In the genomic region with DNA sequence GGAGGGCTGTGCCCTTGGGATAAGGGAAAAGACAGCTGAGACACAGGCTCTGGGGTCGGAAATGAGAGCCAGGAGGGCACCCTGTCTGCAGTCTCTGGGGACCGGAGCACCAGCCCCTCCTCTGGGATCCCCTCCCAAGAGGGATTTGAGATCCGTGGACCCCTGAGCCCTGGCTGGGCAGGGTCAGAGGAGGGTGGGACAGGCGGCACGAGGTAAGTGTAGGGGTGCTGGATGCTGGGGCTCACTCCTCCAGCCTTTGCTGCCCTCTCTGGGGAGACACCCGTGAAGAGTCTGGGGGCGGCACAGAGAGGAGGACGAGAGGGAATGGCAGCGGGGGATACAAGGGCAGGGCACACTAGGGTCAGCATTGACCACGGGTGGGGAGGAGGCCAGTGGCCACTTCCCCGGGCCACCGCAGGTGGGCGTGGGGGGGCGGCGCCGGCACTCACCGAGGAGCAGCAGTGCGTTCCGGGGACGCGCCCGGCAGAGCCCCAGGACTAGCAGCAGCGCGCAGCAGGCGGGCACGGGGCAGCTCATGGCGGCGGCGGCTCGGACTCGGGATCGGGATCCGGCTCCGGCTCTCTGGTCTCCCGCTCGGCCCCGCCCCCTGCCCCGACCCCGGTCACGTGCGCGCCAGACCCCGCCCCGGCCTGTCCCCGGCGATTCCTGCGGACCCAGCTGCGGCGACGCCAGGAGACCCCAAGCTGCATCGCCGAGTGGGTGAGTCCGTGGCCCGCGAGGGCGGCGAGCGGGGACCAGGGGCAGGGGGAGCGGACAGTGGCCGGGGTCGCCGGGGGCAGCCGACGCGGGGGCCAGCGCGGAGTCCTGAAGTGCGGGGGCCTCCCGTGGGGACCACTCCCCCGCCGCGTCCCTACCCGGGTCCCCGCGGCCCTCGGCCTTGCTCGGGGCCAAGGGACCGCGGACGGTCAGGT, we compare ENCODE assay signal across 1 cellular context.
TF ChIP-seq lines count a peak whose summit lies in the region.

A gene (minus strand): TSS at position 557 of the 932 bp plus-strand sequence. CDS start 20 bp downstream, at position 537.
A gene (plus strand): TSS at position 651 of the 932 bp plus-strand sequence. CDS start 1,134 bp downstream, outside the sequence.

TF ChIP-seq in HEK293, 187 proteins besides CTCF, POLR2A, EP300 and RAD21 (continued from another document):
- TF ChIP-seq, protein P1, sequence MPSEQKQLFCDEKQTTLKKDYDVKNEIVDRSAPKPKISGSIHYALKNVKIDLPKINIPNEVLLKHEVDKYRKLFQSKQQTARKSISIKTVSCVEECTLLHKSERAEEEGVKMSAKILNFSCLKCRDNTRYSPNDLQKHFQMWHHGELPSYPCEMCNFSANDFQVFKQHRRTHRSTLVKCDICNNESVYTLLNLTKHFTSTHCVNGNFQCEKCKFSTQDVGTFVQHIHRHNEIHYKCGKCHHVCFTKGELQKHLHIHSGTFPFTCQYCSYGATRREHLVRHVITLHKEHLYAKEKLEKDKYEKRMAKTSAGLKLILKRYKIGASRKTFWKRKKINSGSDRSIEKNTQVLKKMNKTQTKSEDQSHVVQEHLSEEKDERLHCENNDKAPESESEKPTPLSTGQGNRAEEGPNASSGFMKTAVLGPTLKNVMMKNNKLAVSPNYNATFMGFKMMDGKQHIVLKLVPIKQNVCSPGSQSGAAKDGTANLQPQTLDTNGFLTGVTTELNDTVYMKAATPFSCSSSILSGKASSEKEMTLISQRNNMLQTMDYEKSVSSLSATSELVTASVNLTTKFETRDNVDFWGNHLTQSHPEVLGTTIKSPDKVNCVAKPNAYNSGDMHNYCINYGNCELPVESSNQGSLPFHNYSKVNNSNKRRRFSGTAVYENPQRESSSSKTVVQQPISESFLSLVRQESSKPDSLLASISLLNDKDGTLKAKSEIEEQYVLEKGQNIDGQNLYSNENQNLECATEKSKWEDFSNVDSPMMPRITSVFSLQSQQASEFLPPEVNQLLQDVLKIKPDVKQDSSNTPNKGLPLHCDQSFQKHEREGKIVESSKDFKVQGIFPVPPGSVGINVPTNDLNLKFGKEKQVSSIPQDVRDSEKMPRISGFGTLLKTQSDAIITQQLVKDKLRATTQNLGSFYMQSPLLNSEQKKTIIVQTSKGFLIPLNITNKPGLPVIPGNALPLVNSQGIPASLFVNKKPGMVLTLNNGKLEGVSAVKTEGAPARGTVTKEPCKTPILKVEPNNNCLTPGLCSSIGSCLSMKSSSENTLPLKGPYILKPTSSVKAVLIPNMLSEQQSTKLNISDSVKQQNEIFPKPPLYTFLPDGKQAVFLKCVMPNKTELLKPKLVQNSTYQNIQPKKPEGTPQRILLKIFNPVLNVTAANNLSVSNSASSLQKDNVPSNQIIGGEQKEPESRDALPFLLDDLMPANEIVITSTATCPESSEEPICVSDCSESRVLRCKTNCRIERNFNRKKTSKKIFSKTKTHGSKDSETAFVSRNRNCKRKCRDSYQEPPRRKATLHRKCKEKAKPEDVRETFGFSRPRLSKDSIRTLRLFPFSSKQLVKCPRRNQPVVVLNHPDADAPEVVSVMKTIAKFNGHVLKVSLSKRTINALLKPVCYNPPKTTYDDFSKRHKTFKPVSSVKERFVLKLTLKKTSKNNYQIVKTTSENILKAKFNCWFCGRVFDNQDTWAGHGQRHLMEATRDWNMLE (tag by site-specific recombination; conservative IDR thresholded peaks at IDR 0.05; ENCODE audit: low read depth): no peak
- TF ChIP-seq ZNF596 (tag by site-specific recombination; IDR thresholded peaks at IDR 0.05): no peak
- TF ChIP-seq FEZF1 (tag by site-specific recombination; IDR thresholded peaks at IDR 0.05): no peak
- no peak for TF ChIP-seq SCRT2 (tag by site-specific recombination; IDR thresholded peaks at IDR 0.05)
- 0 out of 2 replicates have a peak, but pooled peaks have one; percentile 4 for TF ChIP-seq ZNF843 (tag by site-specific recombination; IDR thresholded peaks at IDR 0.05)
- TF ChIP-seq ZNF248 (tag by site-specific recombination; IDR thresholded peaks at IDR 0.05): no peak
- TF ChIP-seq ZNF48 (tag by site-specific recombination; IDR thresholded peaks at IDR 0.05): no peak
- TF ChIP-seq, protein P2, sequence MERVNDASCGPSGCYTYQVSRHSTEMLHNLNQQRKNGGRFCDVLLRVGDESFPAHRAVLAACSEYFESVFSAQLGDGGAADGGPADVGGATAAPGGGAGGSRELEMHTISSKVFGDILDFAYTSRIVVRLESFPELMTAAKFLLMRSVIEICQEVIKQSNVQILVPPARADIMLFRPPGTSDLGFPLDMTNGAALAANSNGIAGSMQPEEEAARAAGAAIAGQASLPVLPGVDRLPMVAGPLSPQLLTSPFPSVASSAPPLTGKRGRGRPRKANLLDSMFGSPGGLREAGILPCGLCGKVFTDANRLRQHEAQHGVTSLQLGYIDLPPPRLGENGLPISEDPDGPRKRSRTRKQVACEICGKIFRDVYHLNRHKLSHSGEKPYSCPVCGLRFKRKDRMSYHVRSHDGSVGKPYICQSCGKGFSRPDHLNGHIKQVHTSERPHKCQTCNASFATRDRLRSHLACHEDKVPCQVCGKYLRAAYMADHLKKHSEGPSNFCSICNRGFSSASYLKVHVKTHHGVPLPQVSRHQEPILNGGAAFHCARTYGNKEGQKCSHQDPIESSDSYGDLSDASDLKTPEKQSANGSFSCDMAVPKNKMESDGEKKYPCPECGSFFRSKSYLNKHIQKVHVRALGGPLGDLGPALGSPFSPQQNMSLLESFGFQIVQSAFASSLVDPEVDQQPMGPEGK (tag by site-specific recombination; IDR thresholded peaks at IDR 0.05): peak; percentile 81
- peak; percentile 78 for TF ChIP-seq YY1 (tag by site-specific recombination; IDR thresholded peaks at IDR 0.05)
- no peak for TF ChIP-seq ZNF146 (tag by site-specific recombination; IDR thresholded peaks at IDR 0.05)
- TF ChIP-seq ZEB2 (tag by site-specific recombination; IDR thresholded peaks at IDR 0.05): 0 out of 2 replicates have a peak, but pooled peaks have one; percentile 33
- no peak; the same call in 1 of the 2 replicates for TF ChIP-seq ZNF24 (tag by site-specific recombination; IDR thresholded peaks at IDR 0.05)
- no peak; the same call in 1 of the 2 replicates for TF ChIP-seq MZF1 (tag by site-specific recombination; IDR thresholded peaks at IDR 0.05; ENCODE audit: borderline replicate concordance)
- peak; percentile 49 for TF ChIP-seq SP7 (tag by site-specific recombination; IDR thresholded peaks at IDR 0.05)
- no peak for TF ChIP-seq ZNF19 (tag by site-specific recombination; IDR thresholded peaks at IDR 0.05; ENCODE audit: low read depth)
- no peak for TF ChIP-seq ZNF140 (tag by site-specific recombination; IDR thresholded peaks at IDR 0.05)
- TF ChIP-seq ZNF558 (tag by site-specific recombination; IDR thresholded peaks at IDR 0.05): no peak
- no peak for TF ChIP-seq ZNF175 (tag by site-specific recombination; IDR thresholded peaks at IDR 0.05)
- TF ChIP-seq GLI2 (tag by site-specific recombination; IDR thresholded peaks at IDR 0.05; ENCODE audit: borderline replicate concordance, low read depth): no peak
- no peak for TF ChIP-seq ZNF510 (tag by site-specific recombination; IDR thresholded peaks at IDR 0.05; ENCODE audit: insufficient replicate concordance)
- TF ChIP-seq ZNF426 (tag by site-specific recombination; IDR thresholded peaks at IDR 0.05): no peak
- no peak for TF ChIP-seq HOXA7 (CRISPR knock-in tag; IDR thresholded peaks at IDR 0.05; ENCODE audit: borderline replicate concordance)
- TF ChIP-seq TCF7L2 (IDR thresholded peaks at IDR 0.05; ENCODE audit: borderline replicate concordance, low read depth, low read length): no peak
- no peak for TF ChIP-seq KLF7 (tag by site-specific recombination; IDR thresholded peaks at IDR 0.05; ENCODE audit: borderline replicate concordance)
- TF ChIP-seq MEIS1 (CRISPR knock-in tag; IDR thresholded peaks at IDR 0.05; ENCODE audit: borderline replicate concordance): no peak
- TF ChIP-seq, protein P3, sequence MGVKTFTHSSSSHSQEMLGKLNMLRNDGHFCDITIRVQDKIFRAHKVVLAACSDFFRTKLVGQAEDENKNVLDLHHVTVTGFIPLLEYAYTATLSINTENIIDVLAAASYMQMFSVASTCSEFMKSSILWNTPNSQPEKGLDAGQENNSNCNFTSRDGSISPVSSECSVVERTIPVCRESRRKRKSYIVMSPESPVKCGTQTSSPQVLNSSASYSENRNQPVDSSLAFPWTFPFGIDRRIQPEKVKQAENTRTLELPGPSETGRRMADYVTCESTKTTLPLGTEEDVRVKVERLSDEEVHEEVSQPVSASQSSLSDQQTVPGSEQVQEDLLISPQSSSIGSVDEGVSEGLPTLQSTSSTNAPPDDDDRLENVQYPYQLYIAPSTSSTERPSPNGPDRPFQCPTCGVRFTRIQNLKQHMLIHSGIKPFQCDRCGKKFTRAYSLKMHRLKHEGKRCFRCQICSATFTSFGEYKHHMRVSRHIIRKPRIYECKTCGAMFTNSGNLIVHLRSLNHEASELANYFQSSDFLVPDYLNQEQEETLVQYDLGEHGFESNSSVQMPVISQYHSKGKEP (tag by site-specific recombination; IDR thresholded peaks at IDR 0.05): no peak
- TF ChIP-seq, protein P4, sequence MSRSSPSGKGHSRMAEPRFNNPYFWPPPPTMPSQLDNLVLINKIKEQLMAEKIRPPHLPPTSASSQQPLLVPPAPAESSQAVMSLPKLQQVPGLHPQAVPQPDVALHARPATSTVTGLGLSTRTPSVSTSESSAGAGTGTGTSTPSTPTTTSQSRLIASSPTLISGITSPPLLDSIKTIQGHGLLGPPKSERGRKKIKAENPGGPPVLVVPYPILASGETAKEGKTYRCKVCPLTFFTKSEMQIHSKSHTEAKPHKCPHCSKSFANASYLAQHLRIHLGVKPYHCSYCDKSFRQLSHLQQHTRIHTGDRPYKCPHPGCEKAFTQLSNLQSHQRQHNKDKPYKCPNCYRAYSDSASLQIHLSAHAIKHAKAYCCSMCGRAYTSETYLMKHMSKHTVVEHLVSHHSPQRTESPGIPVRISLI (tag by site-specific recombination; IDR thresholded peaks at IDR 0.05): no peak
- no peak for TF ChIP-seq ZNF514 (tag by site-specific recombination; IDR thresholded peaks at IDR 0.05)
- peak; percentile 95 for TF ChIP-seq ZIC2 (tag by site-specific recombination; IDR thresholded peaks at IDR 0.05)
- 0 out of 2 replicates have a peak, but pooled peaks have one; percentile 9 for TF ChIP-seq ZNF133 (tag by site-specific recombination; IDR thresholded peaks at IDR 0.05)
